In the genomic region with DNA sequence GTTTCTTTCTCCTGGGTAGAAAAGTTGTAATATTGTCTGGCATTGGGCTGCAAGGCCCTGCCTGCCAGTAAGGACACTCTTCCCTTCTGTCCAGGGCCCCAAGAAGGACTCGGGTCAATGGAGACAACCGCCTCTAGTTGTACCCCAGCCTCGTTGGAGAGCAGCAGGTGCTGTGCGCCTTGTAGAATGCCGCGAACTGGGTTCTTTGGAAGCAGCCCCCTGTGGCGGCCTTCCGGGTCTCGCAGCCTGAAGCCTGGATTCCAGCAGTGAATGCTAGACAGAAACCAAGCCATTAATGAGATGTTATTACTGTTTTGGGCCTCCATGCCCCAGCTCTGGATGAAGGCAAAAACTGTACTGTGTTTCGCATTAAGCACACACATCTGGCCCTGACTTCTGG, we compare ENCODE assay signal across 13 cellular contexts. TPM values are rescaled to one million over a fixed set of nuclear protein-coding genes. Genes with fewer than 3 reads are reported as not detected.
A peak's percentile ranks its signal among the peaks of the same experiment; 100 is the strongest.
DNase-seq lines count a peak whose midpoint lies in the region; ATAC-seq and TF ChIP-seq lines count a peak whose summit lies in the region.
"Had no signal": no experiment of that assay in that cellular context is flagged by ENCODE, and none has a peak within 500 bp of the region (broad histone marks: within the 10 kb centered on the region; RNA-seq: fewer than 3 reads in every experiment).

No MANE protein-coding gene starts in this region.

- ATAC-seq in natural killer cell (no peak), GM18520 (IDR thresholded peaks at IDR 0.05; ENCODE audit: unreplicated experiment) (no peak)
- ATAC-seq in natural killer cell treated with Interleukin-12 subunit alpha and Interleukin-12 subunit beta and Interleukin-15 and Interleukin-18, amount 100 ng/mL, for 72 hours = no peak

- H3K4me1 ChIP-seq in uterus = peaks cover 0 to 21% of the 10 kb centered on the region in 2 donors
- H3K4me1 ChIP-seq: BLaER1 had no signal

- DNase-seq in natural killer cell (peak; percentile 4), uterus (peak; percentile 11 to 14), activated gamma-delta T cell (lab: John Stamatoyannopoulos, UW) (no peak), GM19238 (ENCODE audit: insufficient read length, low spot score) (no peak)
- DNase-seq in natural killer cell treated with Interleukin-12 subunit alpha and Interleukin-12 subunit beta and Interleukin-15 and Interleukin-18, amount 100 ng/mL, for 72 hours (ENCODE audit: low spot score) = no peak
- DNase-seq: activated CD8-positive, alpha-beta memory T cell treated with anti-CD3 and anti-CD28 coated beads, Interleukin-2, amount 50 U/mL, for 48 hours; MV-4-11; NCI-H510A treated with DMSO at 0.1 percent for 48 hours; SK-N-SH had no signal

- no peaks in the 10 kb centered on the region for H3K9me3 Mint-ChIP-seq in natural killer cell
- H3K9me3 Mint-ChIP-seq in natural killer cell treated with Interleukin-12 subunit alpha and Interleukin-12 subunit beta and Interleukin-15 and Interleukin-18, amount 100 ng/mL, for 72 hours = no peaks in the 10 kb centered on the region
- H3K9me3 Mint-ChIP-seq in brain = no peaks in the 10 kb centered on the region
- H3K9me3 Mint-ChIP-seq in nephron = no peaks in the 10 kb centered on the region

- TF ChIP-seq CTCF in natural killer cell (IDR thresholded peaks at IDR 0.05) (no peak), brain (conservative IDR thresholded peaks at IDR 0.05) (no peak), nephron (IDR thresholded peaks at IDR 0.05; ENCODE audit: unreplicated experiment in 3 of 3) (no peak), uterus (IDR thresholded peaks at IDR 0.05) (no peak)

- no peak overlapping the region for H3K4me3 ChIP-seq in uterus
- H3K4me3 ChIP-seq: BLaER1 had no signal

- H3K27me3 ChIP-seq in uterus = no peaks in the 10 kb centered on the region

- H3K36me3 ChIP-seq in uterus = no peaks in the 10 kb centered on the region

- H3K27ac ChIP-seq in uterus = peak overlapping the region; percentile 65 to 85
- H3K27ac ChIP-seq: BLaER1 had no signal

- H3K27ac Mint-ChIP-seq in natural killer cell (peak overlapping the region in 1 of 2 donors; percentile 33), brain (peak overlapping the region in 4 of 5 experiments; percentile 75 to 94 (median 83)), nephron (peak overlapping the region; percentile 74 to 91 (median 83))
- peak overlapping the region in 1 of 2 donors; percentile 21 for H3K27ac Mint-ChIP-seq in natural killer cell treated with Interleukin-12 subunit alpha and Interleukin-12 subunit beta and Interleukin-15 and Interleukin-18, amount 100 ng/mL, for 72 hours

- no peak for TF ChIP-seq POLR2A in uterus (IDR thresholded peaks at IDR 0.05)

- H3K27me3 Mint-ChIP-seq in natural killer cell (ENCODE audit: low read depth in 2 of 2) (no peaks in the 10 kb centered on the region), brain (no peaks in the 10 kb centered on the region), nephron (ENCODE audit: low read depth) (no peaks in the 10 kb centered on the region)
- H3K27me3 Mint-ChIP-seq in natural killer cell treated with Interleukin-12 subunit alpha and Interleukin-12 subunit beta and Interleukin-15 and Interleukin-18, amount 100 ng/mL, for 72 hours = no peaks in the 10 kb centered on the region

- intact Hi-C loops in natural killer cell (cut with micrococcal nuclease) = no loop called here
- intact Hi-C loops in uterus (cut with DNase I; ENCODE audit: low total_unique reads) = loop anchor here (5.0 kb wide), 1 partner anchor 58 kb away; no protein-coding TSS in a partner anchor

- no peak overlapping the region for H3K4me3 Mint-ChIP-seq in natural killer cell
- H3K4me3 Mint-ChIP-seq in natural killer cell treated with Interleukin-12 subunit alpha and Interleukin-12 subunit beta and Interleukin-15 and Interleukin-18, amount 100 ng/mL, for 72 hours = no peak overlapping the region
- no peak overlapping the region for H3K4me3 Mint-ChIP-seq in brain
- no peak overlapping the region for H3K4me3 Mint-ChIP-seq in nephron

- H3K9me3 ChIP-seq in uterus = no peaks in the 10 kb centered on the region
- H3K9me3 ChIP-seq: BLaER1, SK-N-SH had no signal

- H3K4me1 Mint-ChIP-seq in natural killer cell (peaks cover 6 to 23% of the 10 kb centered on the region in 2 donors), brain (peaks cover 35% of the 10 kb centered on the region), nephron (peaks cover 19% of the 10 kb centered on the region)
- H3K4me1 Mint-ChIP-seq in natural killer cell treated with Interleukin-12 subunit alpha and Interleukin-12 subunit beta and Interleukin-15 and Interleukin-18, amount 100 ng/mL, for 72 hours (ENCODE audit: low read depth in 2 of 2) = peaks cover 8 to 10% of the 10 kb centered on the region in 2 donors

- peaks cover 17% of the 10 kb centered on the region for H3K36me3 Mint-ChIP-seq in natural killer cell
- H3K36me3 Mint-ChIP-seq in natural killer cell treated with Interleukin-12 subunit alpha and Interleukin-12 subunit beta and Interleukin-15 and Interleukin-18, amount 100 ng/mL, for 72 hours = peaks cover 12% of the 10 kb centered on the region
- peaks cover 78% of the 10 kb centered on the region for H3K36me3 Mint-ChIP-seq in brain
- peaks cover 87% of the 10 kb centered on the region for H3K36me3 Mint-ChIP-seq in nephron (ENCODE audit: low read depth)

RNA-seq across cellular contexts. Expression of a gene that starts 37.0 kb away (rescaled TPM):
- 100 to 1,000 TPM; 199 to 242 (median 236) TPM for total RNA-seq in natural killer cell
- total RNA-seq in natural killer cell treated with Interleukin-12 subunit alpha and Interleukin-12 subunit beta and Interleukin-15 and Interleukin-18, amount 100 ng/mL, for 72 hours = 100 to 1,000 TPM in 1 of 2 donors, 10 to 100 TPM in 1; 54.6 to 114 TPM
- polyA plus RNA-seq in brain (ENCODE audit: insufficient read depth, low read depth, low replicate concordance) = 75.9 TPM
- 100 to 1,000 TPM in 3 of 4 donors, 10 to 100 TPM in 1; 38.8 to 180 (median 138) TPM for total RNA-seq in uterus

Comparison
In these comparisons a context has a peak if more than half of its experiments do, and no peak if none do; other contexts are left out.
1. DNase-seq: peak in natural killer cell (single experiment) and uterus (2 of 2); none in natural killer cell treated with Interleukin-12 subunit alpha and Interleukin-12 subunit beta and Interleukin-15 and Interleukin-18, amount 100 ng/mL, for 72 hours (single experiment), activated gamma-delta T cell (single experiment) and GM19238 (single experiment).